Comparison of ENCODE assay signal across 8 cellular contexts in the genomic region with DNA sequence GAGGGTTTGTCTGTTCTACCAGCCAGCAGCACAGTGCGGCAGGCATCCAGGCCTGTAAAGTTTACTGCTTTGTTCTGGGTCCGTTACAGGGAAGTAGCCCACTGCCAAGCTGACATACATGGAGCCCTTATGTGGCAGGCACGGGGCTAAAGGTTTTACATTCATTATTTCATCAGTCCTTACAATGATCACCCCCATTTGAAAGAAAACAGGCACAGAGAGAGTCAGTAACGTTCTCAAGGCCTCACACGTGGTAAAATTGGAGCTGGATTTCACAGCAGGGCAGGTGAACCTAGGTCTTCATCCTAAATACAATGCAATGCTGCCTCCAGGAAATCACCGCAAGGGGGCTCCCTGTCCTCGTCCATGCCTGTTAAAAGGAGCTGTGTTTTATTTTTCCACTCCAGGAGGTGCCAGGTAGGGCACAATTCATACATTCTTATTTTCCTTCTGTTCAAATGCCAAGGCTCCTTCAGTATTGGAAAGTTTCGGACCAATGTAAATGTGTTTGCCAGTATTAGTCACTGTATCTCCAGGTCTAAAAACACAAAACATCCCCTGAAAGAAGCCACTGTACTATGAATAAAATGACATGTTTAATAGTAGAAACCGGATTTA.
DNase-seq lines count a peak whose midpoint lies in the region; ATAC-seq and TF ChIP-seq lines count a peak whose summit lies in the region.

No MANE protein-coding gene starts in this region.

- no peaks in the 10 kb centered on the region for H3K36me3 ChIP-seq in aorta (ENCODE audit: control insufficient read depth in 1 of 2, insufficient read depth in 2 of 2, low read length in 1 of 2)

- no peak overlapping the region for H3K27ac ChIP-seq in aorta (ENCODE audit: low read depth in 1 of 2, low read length in 2 of 2)

- intact Hi-C loops in aorta (cut with DNase I): loop anchor here (2.0 to 5.0 kb wide), 3 partner anchors 326 to 346 kb away; no protein-coding TSS in a partner anchor

- H3K4me1 ChIP-seq in aorta (ENCODE audit: control insufficient read depth in 1 of 2, insufficient read depth in 2 of 2, low read length in 2 of 2): no peaks in the 10 kb centered on the region

- WGBS in aorta, 2 donors: 30 to 32% methylated on average over 9 of the region's 9 CpGs

- H3K4me3 ChIP-seq in fibroblast of mammary gland (ENCODE audit: control insufficient read depth, low read depth, low read length) (no peak overlapping the region), aorta (ENCODE audit: low read length in 2 of 2) (no peak overlapping the region)

- no peaks in the 10 kb centered on the region for H3K9me3 ChIP-seq in aorta (ENCODE audit: control insufficient read depth, low read length)

- TF ChIP-seq CTCF in fibroblast of mammary gland (conservative IDR thresholded peaks at IDR 0.05; ENCODE audit: control insufficient read depth, insufficient read depth, low read depth, low read length): peak; percentile 79

- ATAC-seq in GM19395 (IDR thresholded peaks at IDR 0.05; ENCODE audit: unreplicated experiment): peak; percentile 71
- no peak for ATAC-seq in aorta (ENCODE audit: low FRiP score)
- no peak for ATAC-seq in GM21423 (IDR thresholded peaks at IDR 0.05; ENCODE audit: unreplicated experiment)

- H3K27me3 ChIP-seq in aorta (ENCODE audit: control insufficient read depth in 1 of 2, insufficient read depth in 2 of 2, low read length in 1 of 2): no peaks in the 10 kb centered on the region

- DNase-seq in D341Med (ENCODE audit: low spot score): peak; percentile 67
- peak; percentile 20 for DNase-seq in NCI-H1092 (lab: John Stamatoyannopoulos, UW)
- DNase-seq in activated CD4-positive, alpha-beta T cell treated with anti-CD3 and anti-CD28 coated beads for 48 hours: peak; percentile 73
- peak; percentile 45 for DNase-seq in fibroblast of mammary gland (ENCODE audit: low read depth)
- DNase-seq in non-pigmented ciliary epithelial cell (ENCODE audit: low read depth): peak; percentile 15
- peak; percentile 70 to 79 for DNase-seq in aorta

Comparison
In these comparisons a context has a peak if more than half of its experiments do, and no peak if none do; other contexts are left out.
1. DNase-seq: peak in every context shown above with its lines; median percentile 74 in aorta; 73 in activated CD4-positive, alpha-beta T cell treated with anti-CD3 and anti-CD28 coated beads for 48 hours; 67 in D341Med; 45 in fibroblast of mammary gland; 20 in NCI-H1092; 15 in non-pigmented ciliary epithelial cell.